8 cellular contexts compared by ENCODE assay signal in genomic region chr5:78509884-78510769, GRCh38.
DNase-seq lines count a peak whose midpoint lies in the region; ATAC-seq and TF ChIP-seq lines count a peak whose summit lies in the region.

No MANE protein-coding gene starts in this region.

- H3K27ac ChIP-seq in HUES64 (ENCODE audit: low read depth, low read length) (no peak overlapping the region), endodermal cell (ENCODE audit: low read depth, low read length) (no peak overlapping the region), suprapubic skin (peak overlapping the region; percentile 67)

- peak overlapping the region; percentile 57 for H3K4me3 ChIP-seq in HUES64 (ENCODE audit: low read length)
- H3K4me3 ChIP-seq in endodermal cell (ENCODE audit: low read length): no peak overlapping the region
- H3K4me3 ChIP-seq in suprapubic skin: peak overlapping the region; percentile 44

- TF ChIP-seq EP300 in suprapubic skin (IDR thresholded peaks at IDR 0.05): no peak

- DNase-seq in COLO668 (lab: John Stamatoyannopoulos, UW; ENCODE audit: unreplicated experiment): peak; percentile 74
- peak; percentile 36 for DNase-seq in activated CD8-positive, alpha-beta T cell treated with anti-CD3 and anti-CD28 coated beads for 36 hours
- DNase-seq in endodermal cell: peak; percentile 87
- DNase-seq in mucosa of gallbladder (ENCODE audit: low spot score): peak; percentile 64
- peak; percentile 75 to 83 for DNase-seq in suprapubic skin (ENCODE audit: low spot score in 2 of 2)
- DNase-seq in dedifferentiated amniotic fluid mesenchymal stem cell (ENCODE audit: extremely low spot score): no peak

- TF ChIP-seq CTCF in activated CD8-positive, alpha-beta T cell treated with anti-CD3 and anti-CD28 coated beads for 36 hours (IDR thresholded peaks at IDR 0.05): no peak
- peak; percentile 70 for TF ChIP-seq CTCF in endodermal cell (conservative IDR thresholded peaks at IDR 0.05)
- TF ChIP-seq CTCF in suprapubic skin (IDR thresholded peaks at IDR 0.05): no peak

- peak overlapping the region; percentile 69 for H3K4me3 Mint-ChIP-seq in activated CD8-positive, alpha-beta T cell treated with anti-CD3 and anti-CD28 coated beads for 36 hours
- peak overlapping the region; percentile 39 for H3K4me3 Mint-ChIP-seq in endodermal cell

- TF ChIP-seq POLR2A in suprapubic skin (IDR thresholded peaks at IDR 0.05): no peak

- intact Hi-C loops in activated CD8-positive, alpha-beta T cell treated with anti-CD3 and anti-CD28 coated beads for 36 hours (cut with micrococcal nuclease): no loop called here

- no peaks in the 10 kb centered on the region for H3K36me3 ChIP-seq in HUES64 (ENCODE audit: insufficient read depth, low read length)
- peaks cover 45% of the 10 kb centered on the region for H3K36me3 ChIP-seq in endodermal cell (ENCODE audit: control insufficient read depth, insufficient read depth, low read length)
- H3K36me3 ChIP-seq in suprapubic skin: no peaks in the 10 kb centered on the region

- H3K9ac ChIP-seq in HUES64 (ENCODE audit: low read depth, low read length) (0 out of 2 replicates have a peak overlapping the region, but pooled peaks have one; percentile 22), endodermal cell (ENCODE audit: extremely low read depth, low read length, poor library complexity, severe bottlenecking) (no peak overlapping the region)

- H3K27me3 Mint-ChIP-seq in activated CD8-positive, alpha-beta T cell treated with anti-CD3 and anti-CD28 coated beads for 36 hours: peaks cover 52% of the 10 kb centered on the region
- H3K27me3 Mint-ChIP-seq in endodermal cell (ENCODE audit: insufficient read depth): peaks cover 4% of the 10 kb centered on the region

- H3K9me3 Mint-ChIP-seq in activated CD8-positive, alpha-beta T cell treated with anti-CD3 and anti-CD28 coated beads for 36 hours: no peaks in the 10 kb centered on the region
- no peaks in the 10 kb centered on the region for H3K9me3 Mint-ChIP-seq in endodermal cell

- CTCF ChIA-PET in activated CD8-positive, alpha-beta T cell treated with anti-CD3 and anti-CD28 coated beads for 36 hours (lab: Charles Lee): interaction anchor here (1.1 to 1.7 kb wide), 3 partner anchors 8 to 43 kb away, joined by 3 read pairs; no protein-coding TSS in a partner anchor

- no peaks in the 10 kb centered on the region for H3K36me3 Mint-ChIP-seq in activated CD8-positive, alpha-beta T cell treated with anti-CD3 and anti-CD28 coated beads for 36 hours (ENCODE audit: low read depth)
- peaks cover 56% of the 10 kb centered on the region for H3K36me3 Mint-ChIP-seq in endodermal cell (ENCODE audit: low read depth)

- POLR2A ChIA-PET in activated CD8-positive, alpha-beta T cell treated with anti-CD3 and anti-CD28 coated beads for 36 hours (lab: Charles Lee): no interaction called here

- WGBS in HUES64: 39% methylated on average over 61 of the region's 61 CpGs
- WGBS in endodermal cell (ENCODE audit: insufficient coverage in 1 of 2, insufficient read length in 1 of 2), 2 experiments: 54 to 71% methylated on average over 39 to 61 of the region's 61 CpGs
- 10% methylated on average over 38 of the region's 61 CpGs for WGBS in suprapubic skin

- peaks cover 10% of the 10 kb centered on the region for H3K4me1 Mint-ChIP-seq in activated CD8-positive, alpha-beta T cell treated with anti-CD3 and anti-CD28 coated beads for 36 hours (ENCODE audit: low read depth)
- H3K4me1 Mint-ChIP-seq in endodermal cell: peaks cover 83% of the 10 kb centered on the region

- no peak overlapping the region for H3K27ac Mint-ChIP-seq in activated CD8-positive, alpha-beta T cell treated with anti-CD3 and anti-CD28 coated beads for 36 hours
- no peak overlapping the region for H3K27ac Mint-ChIP-seq in endodermal cell

- peak; percentile 54 for ATAC-seq in GM19468 (IDR thresholded peaks at IDR 0.05; ENCODE audit: extremely low read depth, unreplicated experiment)
- peak; percentile 75 for ATAC-seq in activated CD8-positive, alpha-beta T cell treated with anti-CD3 and anti-CD28 coated beads for 36 hours

- H3K27me3 ChIP-seq in HUES64 (ENCODE audit: insufficient read depth, low read length): no peaks in the 10 kb centered on the region
- H3K27me3 ChIP-seq in endodermal cell (ENCODE audit: control insufficient read depth, insufficient read depth, low read length, poor library complexity, severe bottlenecking): no peaks in the 10 kb centered on the region
- no peaks in the 10 kb centered on the region for H3K27me3 ChIP-seq in suprapubic skin

- H3K9me3 ChIP-seq in HUES64 (ENCODE audit: insufficient read depth, low read depth, low read length): no peaks in the 10 kb centered on the region
- no peaks in the 10 kb centered on the region for H3K9me3 ChIP-seq in endodermal cell (ENCODE audit: control insufficient read depth, low read length)
- no peaks in the 10 kb centered on the region for H3K9me3 ChIP-seq in suprapubic skin

- H3K4me1 ChIP-seq in HUES64 (ENCODE audit: insufficient read depth, low read length): peaks cover 33% of the 10 kb centered on the region
- peaks cover 39% of the 10 kb centered on the region for H3K4me1 ChIP-seq in endodermal cell (ENCODE audit: control insufficient read depth, insufficient read depth, low read length)
- peaks cover 32% of the 10 kb centered on the region for H3K4me1 ChIP-seq in suprapubic skin
